In genomic region chr22:20811171-20811570, GRCh38 we compare ENCODE assay signal across 14 cellular contexts. TPM values are rescaled to one million over a fixed set of nuclear protein-coding genes. Genes with fewer than 3 reads are reported as not detected.
DNase-seq lines count a peak whose midpoint lies in the region; ATAC-seq and TF ChIP-seq lines count a peak whose summit lies in the region.
"Had no signal": no experiment of that assay in that cellular context is flagged by ENCODE, and none has a peak within 500 bp of the region (broad histone marks: within the 10 kb centered on the region; RNA-seq: fewer than 3 reads in every experiment).

No MANE protein-coding gene starts in this region.

- no peak for DNase-seq in natural killer cell
- DNase-seq in natural killer cell treated with Interleukin-12 subunit alpha and Interleukin-12 subunit beta and Interleukin-15 and Interleukin-18, amount 100 ng/mL, for 72 hours (ENCODE audit: low spot score), result no peak
- DNase-seq in activated T-helper 1 cell treated with anti-CD3 and anti-CD28 coated beads, Interleukin-12 subunit alpha, Interleukin-12 subunit beta, Interleukin-2, Interleukin-4 antibody, amounts not matched to agents 30 ng/mL and 10 ng/mL and 1 ng/mL, durations not matched to agents 14 hours and 24 hours and 36 hours (ENCODE audit: low spot score), result no peak
- peak; percentile 2 to 42 (median 10) for DNase-seq in immature natural killer cell
- DNase-seq in stimulated activated naive CD4-positive, alpha-beta T cell treated with Interleukin-2 at 50 U/mL for 16 hours (lab: John Stamatoyannopoulos, UW), result no peak
- no peak for DNase-seq in activated CD4-positive, alpha-beta T cell treated with anti-CD3 and anti-CD28 coated beads for 4 hours
- no peak for DNase-seq in activated T-helper 2 cell treated with anti-CD3 and anti-CD28 coated beads, Interferon-gamma antibody, Interleukin-2, Interleukin-4, amounts not matched to agents 10 μg/mL and 5 μg/mL and 100 μg/mL, durations not matched to agents 14 hours and 24 hours and 36 hours (ENCODE audit: low spot score)
- DNase-seq: EL, GOT3, KG1, NCI-H1092 treated with DMSO at 0.1 percent for 48 hours, NCI-H1694 treated with DMSO at 0.1 percent for 48 hours, PC-3 had no signal

- peak in 2 of 3 donors; percentile 38 to 52 for ATAC-seq in natural killer cell
- no peak for ATAC-seq in natural killer cell treated with Interleukin-12 subunit alpha and Interleukin-12 subunit beta and Interleukin-15 and Interleukin-18, amount 100 ng/mL, for 72 hours
- ATAC-seq: PC-3 had no signal

- intact Hi-C loops in natural killer cell (cut with micrococcal nuclease), result no loop called here
- intact Hi-C loops in activated T-helper 1 cell treated with anti-CD3 and anti-CD28 coated beads, Interleukin-12 subunit alpha, Interleukin-12 subunit beta, Interleukin-2, Interleukin-4 antibody, amounts not matched to agents 30 ng/mL and 10 ng/mL and 1 ng/mL, durations not matched to agents 14 hours and 24 hours and 36 hours (cut with micrococcal nuclease), result no loop called here
- intact Hi-C loops in activated T-helper 2 cell treated with anti-CD3 and anti-CD28 coated beads, Interferon-gamma antibody, Interleukin-2, Interleukin-4, amounts not matched to agents 10 μg/mL and 5 μg/mL and 100 μg/mL, durations not matched to agents 14 hours and 24 hours and 36 hours (cut with micrococcal nuclease), result no loop called here

- TF ChIP-seq CTCF in natural killer cell (IDR thresholded peaks at IDR 0.05), result no peak

- H3K27me3 Mint-ChIP-seq in natural killer cell (ENCODE audit: low read depth in 2 of 2) (no peaks in the 10 kb centered on the region), immature natural killer cell (ENCODE audit: low read depth in 3 of 3) (peaks cover 0 to 2% (median 2%) of the 10 kb centered on the region in 3 donors)
- H3K27me3 Mint-ChIP-seq in natural killer cell treated with Interleukin-12 subunit alpha and Interleukin-12 subunit beta and Interleukin-15 and Interleukin-18, amount 100 ng/mL, for 72 hours, result no peaks in the 10 kb centered on the region
- H3K27me3 Mint-ChIP-seq in activated T-helper 1 cell treated with anti-CD3 and anti-CD28 coated beads, Interleukin-12 subunit alpha, Interleukin-12 subunit beta, Interleukin-2, Interleukin-4 antibody, amounts not matched to agents 30 ng/mL and 10 ng/mL and 1 ng/mL, durations not matched to agents 14 hours and 24 hours and 36 hours (ENCODE audit: insufficient read depth), result no peaks in the 10 kb centered on the region
- H3K27me3 Mint-ChIP-seq in activated T-helper 2 cell treated with anti-CD3 and anti-CD28 coated beads, Interferon-gamma antibody, Interleukin-2, Interleukin-4, amounts not matched to agents 10 μg/mL and 5 μg/mL and 100 μg/mL, durations not matched to agents 14 hours and 24 hours and 36 hours (ENCODE audit: low read depth), result no peaks in the 10 kb centered on the region

- H3K36me3 Mint-ChIP-seq in natural killer cell, result peaks cover 7% of the 10 kb centered on the region
- H3K36me3 Mint-ChIP-seq in natural killer cell treated with Interleukin-12 subunit alpha and Interleukin-12 subunit beta and Interleukin-15 and Interleukin-18, amount 100 ng/mL, for 72 hours, result peaks cover 13% of the 10 kb centered on the region
- peaks cover 38% of the 10 kb centered on the region for H3K36me3 Mint-ChIP-seq in activated T-helper 1 cell treated with anti-CD3 and anti-CD28 coated beads, Interleukin-12 subunit alpha, Interleukin-12 subunit beta, Interleukin-2, Interleukin-4 antibody, amounts not matched to agents 30 ng/mL and 10 ng/mL and 1 ng/mL, durations not matched to agents 14 hours and 24 hours and 36 hours (ENCODE audit: low read depth)
- H3K36me3 Mint-ChIP-seq in immature natural killer cell, result peaks cover 25 to 42% (median 26%) of the 10 kb centered on the region in 3 donors
- peaks cover 67% of the 10 kb centered on the region for H3K36me3 Mint-ChIP-seq in activated T-helper 2 cell treated with anti-CD3 and anti-CD28 coated beads, Interferon-gamma antibody, Interleukin-2, Interleukin-4, amounts not matched to agents 10 μg/mL and 5 μg/mL and 100 μg/mL, durations not matched to agents 14 hours and 24 hours and 36 hours (ENCODE audit: low read depth)

- H3K27ac Mint-ChIP-seq in natural killer cell, result peak overlapping the region; percentile 58 to 76
- no peak overlapping the region for H3K27ac Mint-ChIP-seq in natural killer cell treated with Interleukin-12 subunit alpha and Interleukin-12 subunit beta and Interleukin-15 and Interleukin-18, amount 100 ng/mL, for 72 hours
- peak overlapping the region; percentile 47 for H3K27ac Mint-ChIP-seq in activated T-helper 1 cell treated with anti-CD3 and anti-CD28 coated beads, Interleukin-12 subunit alpha, Interleukin-12 subunit beta, Interleukin-2, Interleukin-4 antibody, amounts not matched to agents 30 ng/mL and 10 ng/mL and 1 ng/mL, durations not matched to agents 14 hours and 24 hours and 36 hours
- peak overlapping the region; percentile 46 to 88 (median 74) for H3K27ac Mint-ChIP-seq in immature natural killer cell
- no peak overlapping the region for H3K27ac Mint-ChIP-seq in activated T-helper 2 cell treated with anti-CD3 and anti-CD28 coated beads, Interferon-gamma antibody, Interleukin-2, Interleukin-4, amounts not matched to agents 10 μg/mL and 5 μg/mL and 100 μg/mL, durations not matched to agents 14 hours and 24 hours and 36 hours

- H3K4me3 Mint-ChIP-seq in natural killer cell, result no peak overlapping the region
- no peak overlapping the region for H3K4me3 Mint-ChIP-seq in natural killer cell treated with Interleukin-12 subunit alpha and Interleukin-12 subunit beta and Interleukin-15 and Interleukin-18, amount 100 ng/mL, for 72 hours
- H3K4me3 Mint-ChIP-seq in activated T-helper 1 cell treated with anti-CD3 and anti-CD28 coated beads, Interleukin-12 subunit alpha, Interleukin-12 subunit beta, Interleukin-2, Interleukin-4 antibody, amounts not matched to agents 30 ng/mL and 10 ng/mL and 1 ng/mL, durations not matched to agents 14 hours and 24 hours and 36 hours, result no peak overlapping the region
- peak overlapping the region in 1 of 5 donors; percentile 15 for H3K4me3 Mint-ChIP-seq in immature natural killer cell
- no peak overlapping the region for H3K4me3 Mint-ChIP-seq in activated T-helper 2 cell treated with anti-CD3 and anti-CD28 coated beads, Interferon-gamma antibody, Interleukin-2, Interleukin-4, amounts not matched to agents 10 μg/mL and 5 μg/mL and 100 μg/mL, durations not matched to agents 14 hours and 24 hours and 36 hours (ENCODE audit: low read depth)

- H3K4me1 Mint-ChIP-seq in natural killer cell (peaks cover 10 to 12% of the 10 kb centered on the region in 2 donors), immature natural killer cell (peaks cover 16 to 29% of the 10 kb centered on the region in 2 donors)
- peaks cover 0 to 14% of the 10 kb centered on the region in 2 donors for H3K4me1 Mint-ChIP-seq in natural killer cell treated with Interleukin-12 subunit alpha and Interleukin-12 subunit beta and Interleukin-15 and Interleukin-18, amount 100 ng/mL, for 72 hours (ENCODE audit: low read depth in 2 of 2)
- H3K4me1 Mint-ChIP-seq in activated T-helper 1 cell treated with anti-CD3 and anti-CD28 coated beads, Interleukin-12 subunit alpha, Interleukin-12 subunit beta, Interleukin-2, Interleukin-4 antibody, amounts not matched to agents 30 ng/mL and 10 ng/mL and 1 ng/mL, durations not matched to agents 14 hours and 24 hours and 36 hours (ENCODE audit: low read depth), result peaks cover 15% of the 10 kb centered on the region
- H3K4me1 Mint-ChIP-seq in activated T-helper 2 cell treated with anti-CD3 and anti-CD28 coated beads, Interferon-gamma antibody, Interleukin-2, Interleukin-4, amounts not matched to agents 10 μg/mL and 5 μg/mL and 100 μg/mL, durations not matched to agents 14 hours and 24 hours and 36 hours (ENCODE audit: low read depth), result peaks cover 11% of the 10 kb centered on the region

- H3K9me3 Mint-ChIP-seq in natural killer cell (no peaks in the 10 kb centered on the region), immature natural killer cell (no peaks in the 10 kb centered on the region)
- H3K9me3 Mint-ChIP-seq in natural killer cell treated with Interleukin-12 subunit alpha and Interleukin-12 subunit beta and Interleukin-15 and Interleukin-18, amount 100 ng/mL, for 72 hours, result no peaks in the 10 kb centered on the region
- no peaks in the 10 kb centered on the region for H3K9me3 Mint-ChIP-seq in activated T-helper 1 cell treated with anti-CD3 and anti-CD28 coated beads, Interleukin-12 subunit alpha, Interleukin-12 subunit beta, Interleukin-2, Interleukin-4 antibody, amounts not matched to agents 30 ng/mL and 10 ng/mL and 1 ng/mL, durations not matched to agents 14 hours and 24 hours and 36 hours
- H3K9me3 Mint-ChIP-seq in activated T-helper 2 cell treated with anti-CD3 and anti-CD28 coated beads, Interferon-gamma antibody, Interleukin-2, Interleukin-4, amounts not matched to agents 10 μg/mL and 5 μg/mL and 100 μg/mL, durations not matched to agents 14 hours and 24 hours and 36 hours, result no peaks in the 10 kb centered on the region

RNA-seq across cellular contexts. Expression of gene SERPIND1, which starts 37.3 kb away (rescaled TPM):
- total RNA-seq in natural killer cell, result under 1 TPM in 1 of 3 donors, not detected in 2; 0.43 TPM
- under 1 TPM in 1 of 2 donors, not detected in 1; 0.39 TPM for total RNA-seq in natural killer cell treated with Interleukin-12 subunit alpha and Interleukin-12 subunit beta and Interleukin-15 and Interleukin-18, amount 100 ng/mL, for 72 hours
- total RNA-seq in activated T-helper 1 cell treated with anti-CD3 and anti-CD28 coated beads, Interleukin-12 subunit alpha, Interleukin-12 subunit beta, Interleukin-2, Interleukin-4 antibody, amounts not matched to agents 30 ng/mL and 10 ng/mL and 1 ng/mL, durations not matched to agents 14 hours and 24 hours and 36 hours, result not detected in 2 replicates
- under 1 TPM in 1 of 3 donors, not detected in 2; 0.43 TPM for polyA plus RNA-seq in immature natural killer cell
- total RNA-seq in activated T-helper 2 cell treated with anti-CD3 and anti-CD28 coated beads, Interferon-gamma antibody, Interleukin-2, Interleukin-4, amounts not matched to agents 10 μg/mL and 5 μg/mL and 100 μg/mL, durations not matched to agents 14 hours and 24 hours and 36 hours, result not detected in 2 replicates
- total RNA-seq: MCF 10A had no signal

RNA-seq across cellular contexts. Expression of gene PI4KA, which starts 47.4 kb away (rescaled TPM):
- 100 to 1,000 TPM; 208 to 233 (median 215) TPM for total RNA-seq in natural killer cell
- total RNA-seq in natural killer cell treated with Interleukin-12 subunit alpha and Interleukin-12 subunit beta and Interleukin-15 and Interleukin-18, amount 100 ng/mL, for 72 hours, result 100 to 1,000 TPM in 1 of 2 donors, 10 to 100 TPM in 1; 88.5 to 146 TPM
- total RNA-seq in activated T-helper 1 cell treated with anti-CD3 and anti-CD28 coated beads, Interleukin-12 subunit alpha, Interleukin-12 subunit beta, Interleukin-2, Interleukin-4 antibody, amounts not matched to agents 30 ng/mL and 10 ng/mL and 1 ng/mL, durations not matched to agents 14 hours and 24 hours and 36 hours, result 80.4 and 84.7 TPM in 2 replicates
- polyA plus RNA-seq in immature natural killer cell, result 10 to 100 TPM; 31.5 to 80.0 (median 33.7) TPM
- total RNA-seq in activated T-helper 2 cell treated with anti-CD3 and anti-CD28 coated beads, Interferon-gamma antibody, Interleukin-2, Interleukin-4, amounts not matched to agents 10 μg/mL and 5 μg/mL and 100 μg/mL, durations not matched to agents 14 hours and 24 hours and 36 hours, result 73.4 and 77.7 TPM in 2 replicates

RNA-seq across cellular contexts. Expression of gene SNAP29, which starts 47.6 kb away (rescaled TPM):
- total RNA-seq in natural killer cell, result 10 to 100 TPM; 35.1 to 40.3 (median 36.8) TPM
- total RNA-seq in natural killer cell treated with Interleukin-12 subunit alpha and Interleukin-12 subunit beta and Interleukin-15 and Interleukin-18, amount 100 ng/mL, for 72 hours, result 10 to 100 TPM; 23.2 to 29.2 TPM
- total RNA-seq in activated T-helper 1 cell treated with anti-CD3 and anti-CD28 coated beads, Interleukin-12 subunit alpha, Interleukin-12 subunit beta, Interleukin-2, Interleukin-4 antibody, amounts not matched to agents 30 ng/mL and 10 ng/mL and 1 ng/mL, durations not matched to agents 14 hours and 24 hours and 36 hours, result 24.6 and 27.7 TPM in 2 replicates
- 10 to 100 TPM; 25.3 to 35.8 (median 35.7) TPM for polyA plus RNA-seq in immature natural killer cell
- 24.2 and 31.4 TPM in 2 replicates for total RNA-seq in activated T-helper 2 cell treated with anti-CD3 and anti-CD28 coated beads, Interferon-gamma antibody, Interleukin-2, Interleukin-4, amounts not matched to agents 10 μg/mL and 5 μg/mL and 100 μg/mL, durations not matched to agents 14 hours and 24 hours and 36 hours

Comparison
In these comparisons a context has a peak if more than half of its experiments do, and no peak if none do; other contexts are left out.
1. ATAC-seq: peak in natural killer cell (2 of 3); none in natural killer cell treated with Interleukin-12 subunit alpha and Interleukin-12 subunit beta and Interleukin-15 and Interleukin-18, amount 100 ng/mL, for 72 hours (0 of 2).
2. H3K27ac Mint-ChIP-seq: peak in natural killer cell (2 of 2), activated T-helper 1 cell treated with anti-CD3 and anti-CD28 coated beads, Interleukin-12 subunit alpha, Interleukin-12 subunit beta, Interleukin-2, Interleukin-4 antibody, amounts not matched to agents 30 ng/mL and 10 ng/mL and 1 ng/mL, durations not matched to agents 14 hours and 24 hours and 36 hours (single experiment) and immature natural killer cell (6 of 6); none in natural killer cell treated with Interleukin-12 subunit alpha and Interleukin-12 subunit beta and Interleukin-15 and Interleukin-18, amount 100 ng/mL, for 72 hours (0 of 2) and activated T-helper 2 cell treated with anti-CD3 and anti-CD28 coated beads, Interferon-gamma antibody, Interleukin-2, Interleukin-4, amounts not matched to agents 10 μg/mL and 5 μg/mL and 100 μg/mL, durations not matched to agents 14 hours and 24 hours and 36 hours (single experiment).
3. DNase-seq: peak in immature natural killer cell (3 of 3); none in natural killer cell (single experiment), natural killer cell treated with Interleukin-12 subunit alpha and Interleukin-12 subunit beta and Interleukin-15 and Interleukin-18, amount 100 ng/mL, for 72 hours (single experiment), activated T-helper 1 cell treated with anti-CD3 and anti-CD28 coated beads, Interleukin-12 subunit alpha, Interleukin-12 subunit beta, Interleukin-2, Interleukin-4 antibody, amounts not matched to agents 30 ng/mL and 10 ng/mL and 1 ng/mL, durations not matched to agents 14 hours and 24 hours and 36 hours (single experiment), stimulated activated naive CD4-positive, alpha-beta T cell treated with Interleukin-2 at 50 U/mL for 16 hours (single experiment), activated CD4-positive, alpha-beta T cell treated with anti-CD3 and anti-CD28 coated beads for 4 hours (0 of 2) and activated T-helper 2 cell treated with anti-CD3 and anti-CD28 coated beads, Interferon-gamma antibody, Interleukin-2, Interleukin-4, amounts not matched to agents 10 μg/mL and 5 μg/mL and 100 μg/mL, durations not matched to agents 14 hours and 24 hours and 36 hours (single experiment).